In the genomic region with DNA sequence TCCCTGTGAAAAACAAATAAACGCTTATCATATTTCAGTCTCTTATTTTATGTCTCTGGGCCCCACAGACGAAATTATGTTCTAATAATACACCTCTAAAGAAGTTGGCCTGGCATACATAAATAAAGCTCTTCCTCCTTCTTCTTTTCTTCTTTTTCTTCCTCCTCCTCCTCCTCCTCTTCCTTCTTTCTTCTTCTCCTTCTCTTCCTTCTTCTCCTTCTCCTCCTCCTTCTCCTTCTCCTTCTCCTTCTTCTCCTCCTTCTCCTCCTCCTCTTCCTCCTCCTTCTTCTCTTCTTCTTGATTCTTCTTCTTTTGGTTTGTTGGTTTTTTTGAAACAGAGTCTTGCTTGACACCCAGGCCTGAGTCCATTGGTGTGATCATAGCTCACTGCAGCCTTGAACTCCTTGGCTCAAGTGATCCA, we compare ENCODE assay signal across 1 cellular context.
TF ChIP-seq lines count a peak whose summit lies in the region.

No MANE protein-coding gene starts in this region.

TF ChIP-seq in GM23338, 12 proteins besides CTCF, POLR2A, EP300 and RAD21 (continued from another document):
- TF ChIP-seq CREB1 (CRISPR knock-in tag; IDR thresholded peaks at IDR 0.05; ENCODE audit: low read depth): no peak
- no peak for TF ChIP-seq EZH2 (IDR thresholded peaks at IDR 0.05; ENCODE audit: low read depth, unreplicated experiment)
